1 cellular context compared by ENCODE assay signal in genomic region chr11:45917623-45918330, GRCh38.
TF ChIP-seq lines count a peak whose summit lies in the region.

PEX16 (minus strand) TSS chr11:45917877; CDS start chr11:45917811, 66 bp downstream.

TF ChIP-seq in HepG2, 621 proteins besides CTCF, POLR2A, EP300 and RAD21 (continued from another document and continues in another):
- peak; percentile 39 for TF ChIP-seq DRAP1 (CRISPR knock-in tag; IDR thresholded peaks at IDR 0.05)
- no peak for TF ChIP-seq ATF6 (CRISPR knock-in tag; conservative IDR thresholded peaks at IDR 0.05)
- TF ChIP-seq ZBED4 (CRISPR knock-in tag; IDR thresholded peaks at IDR 0.05; ENCODE audit: borderline replicate concordance), result no peak
- no peak for TF ChIP-seq ZNF616 (CRISPR knock-in tag; IDR thresholded peaks at IDR 0.05; ENCODE audit: low read depth)
- no peak for TF ChIP-seq ZNF281 (CRISPR knock-in tag; IDR thresholded peaks at IDR 0.05; ENCODE audit: borderline replicate concordance)
- no peak for TF ChIP-seq MIER3 (CRISPR knock-in tag; IDR thresholded peaks at IDR 0.05; ENCODE audit: borderline replicate concordance)
- TF ChIP-seq FOXC1 (CRISPR knock-in tag; IDR thresholded peaks at IDR 0.05; ENCODE audit: borderline replicate concordance), result peak; percentile 78
- 0 out of 2 replicates have a peak, but pooled peaks have one; percentile 64 for TF ChIP-seq TARDBP (CRISPR knock-in tag; IDR thresholded peaks at IDR 0.05)
- TF ChIP-seq PTBP1 (IDR thresholded peaks at IDR 0.05; ENCODE audit: low read depth, low read length, poor library complexity, severe bottlenecking), result no peak
- no peak for TF ChIP-seq THRA (CRISPR knock-in tag; IDR thresholded peaks at IDR 0.05; ENCODE audit: borderline replicate concordance)
- peak; percentile 83 for TF ChIP-seq YEATS2 (CRISPR knock-in tag; IDR thresholded peaks at IDR 0.05; ENCODE audit: borderline replicate concordance)
- no peak for TF ChIP-seq PAWR (CRISPR knock-in tag; IDR thresholded peaks at IDR 0.05; ENCODE audit: borderline replicate concordance)
- TF ChIP-seq GABPA (IDR thresholded peaks at IDR 0.05; ENCODE audit: low read depth, low read length), result peak; percentile 94
- TF ChIP-seq GABPA (CRISPR knock-in tag; IDR thresholded peaks at IDR 0.05; ENCODE audit: low read depth), result peak; percentile 98
- TF ChIP-seq SOX6 (IDR thresholded peaks at IDR 0.05), result no peak
- TF ChIP-seq SOX6 (CRISPR knock-in tag; IDR thresholded peaks at IDR 0.05), result no peak; the same call in 1 of the 2 replicates
- peak; percentile 63; the same call in 1 of the 2 replicates for TF ChIP-seq SP4 (CRISPR knock-in tag; IDR thresholded peaks at IDR 0.05)
- no peak for TF ChIP-seq CBX2 (IDR thresholded peaks at IDR 0.05; ENCODE audit: low read depth, low read length)
- TF ChIP-seq CBX2 (CRISPR knock-in tag; IDR thresholded peaks at IDR 0.05; ENCODE audit: low read depth), result no peak
- no peak for TF ChIP-seq ZNF576 (CRISPR knock-in tag; IDR thresholded peaks at IDR 0.05)
- TF ChIP-seq CAMTA2 (CRISPR knock-in tag; IDR thresholded peaks at IDR 0.05; ENCODE audit: borderline replicate concordance), result no peak; the same call in 1 of the 2 replicates
- TF ChIP-seq MYC (CRISPR knock-in tag; IDR thresholded peaks at IDR 0.05; ENCODE audit: borderline replicate concordance), result 0 out of 2 replicates have a peak, but pooled peaks have one; percentile 20
- no peak for TF ChIP-seq FOXO4 (CRISPR knock-in tag; conservative IDR thresholded peaks at IDR 0.05)
- peak; percentile 73; the same call in 1 of the 2 replicates for TF ChIP-seq ZBTB7A (CRISPR knock-in tag; IDR thresholded peaks at IDR 0.05)
- peak; percentile 40 for TF ChIP-seq MYPOP (CRISPR knock-in tag; IDR thresholded peaks at IDR 0.05)
- no peak for TF ChIP-seq ZNF562 (CRISPR knock-in tag; IDR thresholded peaks at IDR 0.05; ENCODE audit: borderline replicate concordance)
- no peak for TF ChIP-seq RBAK (CRISPR knock-in tag; IDR thresholded peaks at IDR 0.05)
- TF ChIP-seq DNMT3B (CRISPR knock-in tag; conservative IDR thresholded peaks at IDR 0.05), result no peak
- no peak for TF ChIP-seq ZBTB49 (CRISPR knock-in tag; IDR thresholded peaks at IDR 0.05; ENCODE audit: borderline replicate concordance)
- TF ChIP-seq ZZZ3 (CRISPR knock-in tag; IDR thresholded peaks at IDR 0.05; ENCODE audit: borderline replicate concordance), result peak; percentile 41; the same call in 1 of the 2 replicates
- TF ChIP-seq HMGXB3 (CRISPR knock-in tag; IDR thresholded peaks at IDR 0.05; ENCODE audit: borderline replicate concordance), result peak; percentile 39; the same call in 1 of the 2 replicates
- no peak for TF ChIP-seq PHB2 (IDR thresholded peaks at IDR 0.05; ENCODE audit: partially characterized antibody)
- TF ChIP-seq ZNF720 (CRISPR knock-in tag; IDR thresholded peaks at IDR 0.05), result no peak
- TF ChIP-seq ZNF326 (CRISPR knock-in tag; IDR thresholded peaks at IDR 0.05; ENCODE audit: borderline replicate concordance), result no peak
- TF ChIP-seq CC2D1A (CRISPR knock-in tag; IDR thresholded peaks at IDR 0.05), result peak; percentile 70; the same call in 1 of the 2 replicates
- peak; percentile 88 for TF ChIP-seq ZNF501 (CRISPR knock-in tag; IDR thresholded peaks at IDR 0.05)
- TF ChIP-seq ARNT2 (CRISPR knock-in tag; IDR thresholded peaks at IDR 0.05; ENCODE audit: low read depth), result no peak; the same call in 1 of the 2 replicates
